In the genomic region with DNA sequence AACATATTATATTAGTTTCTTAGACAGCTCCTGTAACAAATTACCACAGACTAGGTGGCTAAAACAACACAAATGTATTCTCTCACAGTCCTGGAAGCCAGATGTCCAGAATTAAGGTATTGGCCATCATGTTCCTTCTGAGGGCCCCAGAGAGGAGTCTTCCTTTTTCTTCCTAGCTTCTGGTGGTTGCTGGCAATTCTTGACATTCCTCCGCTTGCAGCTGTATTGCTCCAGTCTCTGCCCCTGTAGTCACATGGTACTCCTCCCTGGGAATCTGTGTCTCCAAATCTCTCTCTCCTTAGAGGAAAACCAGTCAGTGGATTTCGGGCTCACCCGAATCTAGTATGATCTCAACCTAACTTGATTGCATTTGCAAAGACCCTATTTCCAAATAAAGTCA, we compare ENCODE assay signal across 19 cellular contexts.
"Had no signal": no experiment of that assay in that cellular context is flagged by ENCODE, and none has a peak within 500 bp of the region (broad histone marks: within the 10 kb centered on the region; RNA-seq: fewer than 3 reads in every experiment).

No MANE protein-coding gene starts in this region.

- ATAC-seq: activated CD8-positive, alpha-beta T cell treated with anti-CD3 and anti-CD28 coated beads, Interleukin-2, amount 10 ng/mL, durations not matched to agents 7 days and 5 days; heart left ventricle; left cardiac atrium; pancreas; psoas muscle; right lobe of liver had no signal

- H3K27ac Mint-ChIP-seq: activated CD4-positive, alpha-beta T cell treated with anti-CD3 and anti-CD28 coated beads, Interleukin-2, amount 10 ng/mL, durations not matched to agents 24 days and 14 days; activated CD8-positive, alpha-beta T cell treated with anti-CD3 and anti-CD28 coated beads, Interleukin-2, amount 10 ng/mL, durations not matched to agents 7 days and 5 days; activated naive CD4-positive, alpha-beta T cell treated with anti-CD3 and anti-CD28 coated beads, Interleukin-2, amount 50 U/mL, for 24 hours; nephron progenitor cell had no signal

- H3K9ac ChIP-seq: SK-N-SH had no signal

- H3K4me2 ChIP-seq: SK-N-SH had no signal

- H3K4me3 ChIP-seq: heart left ventricle, pancreas, psoas muscle, right lobe of liver, spleen, thoracic aorta, upper lobe of left lung had no signal

- H3K9me3 Mint-ChIP-seq: activated CD4-positive, alpha-beta T cell treated with anti-CD3 and anti-CD28 coated beads, Interleukin-2, amount 10 ng/mL, durations not matched to agents 24 days and 14 days had no signal

- H3K27me3 ChIP-seq: heart left ventricle, pancreas, right lobe of liver, spleen, upper lobe of left lung had no signal

- H3K4me1 ChIP-seq: heart left ventricle, pancreas, psoas muscle, spleen, upper lobe of left lung had no signal

- DNase-seq: activated CD4-positive, alpha-beta T cell treated with anti-CD3 and anti-CD28 coated beads, Interleukin-2, amount 10 ng/mL, durations not matched to agents 24 days and 14 days; activated CD8-positive, alpha-beta T cell treated with anti-CD3 and anti-CD28 coated beads, Interleukin-2, amount 10 ng/mL, durations not matched to agents 7 days and 5 days; activated gamma-delta T cell treated with Interleukin-2 at 50 U/mL for 16 hours; aorta; effector CD4-positive, alpha-beta T cell; heart left ventricle; islet precursor cell; left cardiac atrium; nephron progenitor cell; pancreas; psoas muscle; right lobe of liver; SK-N-SH; spleen; stimulated activated CD4-positive, alpha-beta T cell treated with anti-CD3 and anti-CD28 coated beads, Interleukin-4, amount 100 ng/mL, for 24 hours; stimulated activated naive CD4-positive, alpha-beta T cell treated with Interleukin-2 at 50 U/mL for 16 hours; upper lobe of left lung had no signal

- H3K4me1 Mint-ChIP-seq: activated CD4-positive, alpha-beta T cell treated with anti-CD3 and anti-CD28 coated beads, Interleukin-2, amount 10 ng/mL, durations not matched to agents 24 days and 14 days; nephron progenitor cell had no signal

- H3K27ac ChIP-seq: heart left ventricle, pancreas, psoas muscle, right lobe of liver, spleen, thoracic aorta, upper lobe of left lung had no signal

- H3K9me3 ChIP-seq: pancreas, psoas muscle, right lobe of liver, thoracic aorta, upper lobe of left lung had no signal

- H3K36me3 ChIP-seq: heart left ventricle, pancreas, right lobe of liver, spleen, thoracic aorta, upper lobe of left lung had no signal

- H3K4me3 Mint-ChIP-seq: activated CD4-positive, alpha-beta T cell treated with anti-CD3 and anti-CD28 coated beads, Interleukin-2, amount 10 ng/mL, durations not matched to agents 24 days and 14 days; activated CD8-positive, alpha-beta T cell treated with anti-CD3 and anti-CD28 coated beads, Interleukin-2, amount 10 ng/mL, durations not matched to agents 7 days and 5 days; activated naive CD4-positive, alpha-beta T cell treated with anti-CD3 and anti-CD28 coated beads, Interleukin-2, amount 50 U/mL, for 24 hours; nephron progenitor cell had no signal
